ENCODE assay signal across 9 cellular contexts in the genomic region with DNA sequence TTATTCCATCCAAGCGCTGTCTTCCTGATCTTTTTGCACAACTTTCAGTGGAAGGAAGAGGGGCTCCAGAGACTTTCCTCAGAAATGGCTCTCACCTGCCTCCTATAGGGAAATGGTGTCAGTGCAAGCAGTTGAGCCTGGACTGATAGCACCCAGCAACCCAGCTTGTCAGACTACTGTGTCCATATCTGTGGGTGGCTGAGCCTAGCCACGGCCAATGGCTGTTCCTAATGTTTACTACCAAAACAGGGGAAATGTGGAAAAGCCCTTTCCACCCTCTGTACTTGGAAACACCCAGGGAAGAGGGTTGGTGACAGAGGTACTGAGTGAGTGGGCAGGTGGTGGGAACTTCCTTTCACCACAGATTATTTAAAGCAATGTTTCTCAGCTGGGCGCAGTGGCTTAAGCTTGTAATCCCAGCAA. TPM values are rescaled to one million over a fixed set of nuclear protein-coding genes. Genes with fewer than 3 reads are reported as not detected.
DNase-seq lines count a peak whose midpoint lies in the region; ATAC-seq and TF ChIP-seq lines count a peak whose summit lies in the region.
"Had no signal": no experiment of that assay in that cellular context is flagged by ENCODE, and none has a peak within 500 bp of the region (broad histone marks: within the 10 kb centered on the region; RNA-seq: fewer than 3 reads in every experiment).

No MANE protein-coding gene starts in this region.

- BruUV-seq in PC-3 (replicated peaks; lab: Mats Ljungman, UMichigan), result no TSS peak

- H3K36me3 ChIP-seq in PC-3 (ENCODE audit: low read depth, low read length) (no peaks in the 10 kb centered on the region), right lobe of liver (no peaks in the 10 kb centered on the region), uterus (no peaks in the 10 kb centered on the region)
- H3K36me3 ChIP-seq: BLaER1 treated with 17β-estradiol and CSF1 and Interleukin-3, amounts not matched to agents 10 nM and 100 nM had no signal

- H3K9ac ChIP-seq in PC-3 (ENCODE audit: low read length), result no peak overlapping the region
- H3K9ac ChIP-seq: BLaER1 treated with 17β-estradiol and CSF1 and Interleukin-3, amounts not matched to agents 10 nM and 100 nM had no signal

- H3K4me3 ChIP-seq in PC-3 (ENCODE audit: low read length), result no peak overlapping the region
- H3K4me3 ChIP-seq in right lobe of liver, result no peak overlapping the region
- H3K4me3 ChIP-seq in uterus, result no peak overlapping the region
- H3K4me3 ChIP-seq: BLaER1 treated with 17β-estradiol and CSF1 and Interleukin-3, amounts not matched to agents 10 nM and 100 nM had no signal

- peaks cover 2% of the 10 kb centered on the region; the same call in 1 of the 2 replicates for H4K20me1 ChIP-seq in PC-3 (ENCODE audit: low read length)

- CTCF ChIA-PET in PC-3 (lab: Charles Lee), result interaction anchor here (0.7 to 1.2 kb wide), 2 partner anchors 65 to 124 kb away, joined by 4 read pairs; no protein-coding TSS in a partner anchor

- H3K27ac ChIP-seq in PC-3 (ENCODE audit: low read length) (no peak overlapping the region), right lobe of liver (no peak overlapping the region), uterus (no peak overlapping the region)
- H3K27ac ChIP-seq: BLaER1 treated with 17β-estradiol and CSF1 and Interleukin-3, amounts not matched to agents 10 nM and 100 nM had no signal

- POLR2A ChIA-PET in PC-3 (lab: Charles Lee; ENCODE audit: unreplicated experiment), result no interaction called here

- peak; percentile 41 for ATAC-seq in PC-3
- peak; percentile 64 to 71 (median 65) for ATAC-seq in right lobe of liver
- ATAC-seq in GM18505 (IDR thresholded peaks at IDR 0.05; ENCODE audit: unreplicated experiment), result no peak

- H3K4me1 ChIP-seq in PC-3 (ENCODE audit: insufficient read depth, low read length) (peaks cover 8% of the 10 kb centered on the region), right lobe of liver (peaks cover 0 to under 1% (median 0%) of the 10 kb centered on the region in 4 donors), uterus (no peaks in the 10 kb centered on the region)

- DNase-seq in NCI-H1417 (lab: John Stamatoyannopoulos, UW) (peak; percentile 35 to 75 (median 63)), NCI-H1417 treated with DMSO at 0.1 percent for 48 hours (lab: John Stamatoyannopoulos, UW) (no peak), HK-2 (ENCODE audit: unreplicated experiment) (peak; percentile 27), PC-3 (peak; percentile 66), cerebellum (ENCODE audit: low spot score) (peak; percentile 72), right lobe of liver (no peak), uterus (no peak)

- peaks cover 7% of the 10 kb centered on the region for H3K79me2 ChIP-seq in PC-3 (ENCODE audit: low read length)

- no peaks in the 10 kb centered on the region for H3F3A ChIP-seq in PC-3 (ENCODE audit: low read length, unreplicated experiment)

- WGBS in right lobe of liver (ENCODE audit: insufficient coverage, low coverage, low lambda C conversion rate, missing lambda C conversion rate), result 29% methylated on average over 3 of the region's 3 CpGs

- H3K9me2 ChIP-seq in PC-3 (replicated peaks; ENCODE audit: low read length), result no peaks in the 10 kb centered on the region

- intact Hi-C loops in PC-3 (cut with micrococcal nuclease) (loop anchor here (1.0 to 2.0 kb wide), 3 partner anchors 65 to 176 kb away; no protein-coding TSS in a partner anchor), right lobe of liver (cut with DNase I) (loop anchor here in 1 of 2 donors (10.0 kb wide), 1 partner anchor 62 kb away; no protein-coding TSS in a partner anchor), uterus (cut with DNase I; ENCODE audit: low total_unique reads) (no loop called here)

- H3K9me3 ChIP-seq in PC-3 (ENCODE audit: low read length), result no peaks in the 10 kb centered on the region
- no peaks in the 10 kb centered on the region for H3K9me3 ChIP-seq in right lobe of liver
- no peaks in the 10 kb centered on the region for H3K9me3 ChIP-seq in uterus

- no peak overlapping the region for H2AFZ ChIP-seq in PC-3 (ENCODE audit: low read length)

- no peak overlapping the region for H3K4me2 ChIP-seq in PC-3 (ENCODE audit: low read length)

- H3K27me3 ChIP-seq in PC-3 (ENCODE audit: low read length) (no peaks in the 10 kb centered on the region), right lobe of liver (no peaks in the 10 kb centered on the region), uterus (no peaks in the 10 kb centered on the region)
- H3K27me3 ChIP-seq: BLaER1 treated with 17β-estradiol and CSF1 and Interleukin-3, amounts not matched to agents 10 nM and 100 nM had no signal

- TF ChIP-seq POLR2A in right lobe of liver (IDR thresholded peaks at IDR 0.05) (no peak), uterus (IDR thresholded peaks at IDR 0.05) (no peak), GM18505 (IDR thresholded peaks at IDR 0.05; ENCODE audit: borderline replicate concordance, extremely low read depth, insufficient read depth, insufficient read length) (no peak)

- TF ChIP-seq CTCF in PC-3 (conservative IDR thresholded peaks at IDR 0.05; ENCODE audit: low read depth, low read length), result peak; percentile 81
- TF ChIP-seq CTCF in right lobe of liver (IDR thresholded peaks at IDR 0.05), result peak; percentile 47 to 69 (median 62)
- peak; percentile 35 to 65 (median 55) for TF ChIP-seq CTCF in uterus (IDR thresholded peaks at IDR 0.05)

RNA-seq across cellular contexts. Expression of gene YKT6, which starts 4.3 kb away (rescaled TPM):
- total RNA-seq in PC-3 (2014; rRNA removed), result 133 and 147 TPM in 2 replicates
- 43.4 TPM for total RNA-seq in cerebellum
- total RNA-seq in right lobe of liver, result 10 to 100 TPM; 15.0 to 23.8 (median 19.2) TPM
- 10 to 100 TPM; 12.4 to 85.3 (median 49.4) TPM for total RNA-seq in uterus

RNA-seq across cellular contexts. Expression of gene GCK, which starts 7.2 kb away (rescaled TPM):
- total RNA-seq in PC-3 (2014; rRNA removed) (not detected in 2 replicates), cerebellum (7.7 TPM), right lobe of liver (1 to 10 TPM in 4 of 6 experiments, under 1 TPM in 2; 0.50 to 5.9 (median 2.0) TPM), uterus (1 to 10 TPM in 2 of 4 donors, under 1 TPM in 1, not detected in 1; 0.29 to 2.6 (median 1.8) TPM)

RNA-seq across cellular contexts. Expression of gene MYL7, which starts 55.3 kb away (rescaled TPM):
- total RNA-seq in PC-3 (2014; rRNA removed) (not detected in 2 replicates), cerebellum (not detected), right lobe of liver (1 to 10 TPM in 1 of 6 experiments, not detected in 5; 2.0 TPM), uterus (not detected)

Comparison
In these comparisons a context has a peak if more than half of its experiments do, and no peak if none do; other contexts are left out.
1. DNase-seq: peak in NCI-H1417 (3 of 3), HK-2 (single experiment), PC-3 (single experiment) and cerebellum (single experiment); none in NCI-H1417 treated with DMSO at 0.1 percent for 48 hours (single experiment), right lobe of liver (0 of 3) and uterus (0 of 2).
2. Peak in every context shown above with its lines, with median percentiles within 50 percentile points of each other: CTCF ChIP-seq.